In the genomic region with DNA sequence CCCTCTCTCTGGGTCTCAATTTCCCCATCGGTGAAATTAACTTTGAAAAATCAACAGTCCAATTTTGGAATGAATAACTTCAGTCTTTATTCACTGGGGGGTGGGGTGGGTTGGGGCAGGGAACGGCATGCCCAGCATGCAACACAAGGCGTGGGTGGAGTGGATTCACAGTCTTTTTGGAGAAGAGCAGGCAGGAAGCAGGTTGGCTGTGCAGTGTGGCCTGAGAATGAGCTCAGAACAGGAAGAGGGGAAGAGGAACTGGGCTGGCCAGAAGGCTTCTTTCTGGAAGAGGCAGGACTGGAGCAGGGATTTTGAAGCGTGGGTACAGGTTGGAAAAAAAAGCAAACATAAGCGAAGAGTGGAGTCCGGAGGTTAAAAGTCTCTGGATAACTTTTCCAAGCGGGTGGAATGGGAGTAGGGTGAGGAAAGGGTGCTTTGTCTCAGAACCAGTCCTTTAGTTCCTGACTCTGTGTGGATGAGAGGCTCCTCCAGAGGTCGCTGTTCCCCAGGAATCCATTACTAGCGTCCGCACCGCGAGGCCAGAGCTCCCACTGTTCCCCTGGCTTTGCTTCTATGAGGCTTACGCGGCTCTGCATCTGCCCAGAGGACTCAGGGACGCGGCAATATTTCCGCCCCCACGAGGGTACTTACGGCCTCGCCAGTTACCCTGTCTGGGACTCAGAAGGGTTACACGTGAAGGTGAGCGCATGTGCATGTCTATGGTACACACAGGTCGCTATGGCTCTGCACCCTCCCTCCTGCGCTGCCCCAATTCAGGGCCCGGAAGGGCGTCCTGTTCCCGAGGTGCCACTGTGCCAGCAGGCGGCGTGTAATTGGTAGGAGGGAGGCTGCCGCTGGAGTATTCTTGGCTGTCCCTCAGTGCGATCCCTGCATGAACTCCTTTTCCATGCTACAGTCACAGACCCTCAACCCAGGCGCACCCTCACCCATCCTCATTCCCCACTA, we compare ENCODE assay signal across 8 cellular contexts. TPM values are rescaled to one million over a fixed set of nuclear protein-coding genes. Genes with fewer than 3 reads are reported as not detected.
DNase-seq lines count a peak whose midpoint lies in the region; ATAC-seq and TF ChIP-seq lines count a peak whose summit lies in the region.

No MANE protein-coding gene starts in this region.

- H3K27ac ChIP-seq in RWPE2 (ENCODE audit: poor library complexity, severe bottlenecking) (peak overlapping the region; percentile 31), aorta (ENCODE audit: low read depth in 1 of 2, low read length in 2 of 2) (no peak overlapping the region)

- peak; percentile 40 for ATAC-seq in HG03097 (IDR thresholded peaks at IDR 0.05; ENCODE audit: low FRiP score, unreplicated experiment)
- peak; percentile 37 for ATAC-seq in RWPE2 (ENCODE audit: low read depth)
- peak; percentile 55 for ATAC-seq in omental fat pad (ENCODE audit: low FRiP score)
- peak; percentile 75 for ATAC-seq in aorta (ENCODE audit: low FRiP score)
- ATAC-seq in GM19351 (IDR thresholded peaks at IDR 0.05; ENCODE audit: unreplicated experiment) = no peak

- H3K9me3 ChIP-seq in RWPE2 (ENCODE audit: severe bottlenecking) (no peaks in the 10 kb centered on the region), aorta (ENCODE audit: control insufficient read depth, low read length) (no peaks in the 10 kb centered on the region)

- DNase-seq in ELR (ENCODE audit: low read depth) = peak; percentile 71
- DNase-seq in RWPE2 (ENCODE audit: low spot score) = no peak
- peak; percentile 59 for DNase-seq in activated naive CD4-positive, alpha-beta T cell treated with anti-CD3 and anti-CD28 coated beads, Interleukin-2, amount 50 U/mL, for 16 hours
- DNase-seq in globus pallidus (ENCODE audit: low spot score) = peak; percentile 66
- peak; percentile 76 for DNase-seq in omental fat pad (ENCODE audit: low spot score)
- DNase-seq in aorta = peak; percentile 87 to 91

- intact Hi-C loops in aorta (cut with DNase I) = loop anchor here (1.0 to 5.0 kb wide), 3 partner anchors 75 to 295 kb away; no protein-coding TSS in a partner anchor

- H3K27me3 ChIP-seq in RWPE2 (ENCODE audit: insufficient read depth, poor library complexity, severe bottlenecking) (no peaks in the 10 kb centered on the region), aorta (ENCODE audit: control insufficient read depth in 1 of 2, insufficient read depth in 2 of 2, low read length in 1 of 2) (no peaks in the 10 kb centered on the region)

- H3K36me3 ChIP-seq in RWPE2 (ENCODE audit: low read depth) (no peaks in the 10 kb centered on the region), aorta (ENCODE audit: control insufficient read depth in 1 of 2, insufficient read depth in 2 of 2, low read length in 1 of 2) (no peaks in the 10 kb centered on the region)

- H3K4me1 ChIP-seq in RWPE2 (ENCODE audit: insufficient read depth, poor library complexity, severe bottlenecking) (peaks cover 13% of the 10 kb centered on the region), aorta (ENCODE audit: control insufficient read depth in 1 of 2, insufficient read depth in 2 of 2, low read length in 2 of 2) (no peaks in the 10 kb centered on the region)

- TF ChIP-seq CTCF in RWPE2 (IDR thresholded peaks at IDR 0.05; ENCODE audit: poor library complexity, severe bottlenecking) (peak; percentile 60), omental fat pad (IDR thresholded peaks at IDR 0.05) (peak in 1 of 3 donors; percentile 45)

- WGBS in aorta, 2 donors = 31 to 38% methylated on average over 32 of the region's 32 CpGs

- no peak overlapping the region for H3K4me3 ChIP-seq in RWPE2 (ENCODE audit: severe bottlenecking)
- no peak overlapping the region for H3K4me3 ChIP-seq in aorta (ENCODE audit: low read length in 2 of 2)

RNA-seq across cellular contexts. Expression of a gene that starts 5.5 kb away (rescaled TPM):
- total RNA-seq in omental fat pad (under 1 TPM in 2 of 4 donors, not detected in 2; 0.12 to 0.16 TPM), aorta (1 to 10 TPM; 1.6 to 2.7 TPM)
- 1 to 10 TPM in 1 of 2 donors, under 1 TPM in 1; 0.38 to 4.2 TPM for polyA plus RNA-seq in aorta

RNA-seq across cellular contexts. Expression of a gene that starts 16.3 kb away (rescaled TPM):
- not detected for total RNA-seq in omental fat pad
- total RNA-seq in aorta = not detected
- polyA plus RNA-seq in aorta = not detected
